ENCODE assay signal across 8 cellular contexts in genomic region chr21:36981049-36981391, GRCh38. TPM values are rescaled to one million over a fixed set of nuclear protein-coding genes. Genes with fewer than 3 reads are reported as not detected.
A peak's percentile ranks its signal among the peaks of the same experiment; 100 is the strongest.
DNase-seq lines count a peak whose midpoint lies in the region; ATAC-seq, FAIRE-seq and TF ChIP-seq lines count a peak whose summit lies in the region.

No MANE protein-coding gene starts in this region.

- intact Hi-C loops in CD8-positive, alpha-beta T cell (cut with DNase I, micrococcal nuclease) = no loop called here
- intact Hi-C loops in endothelial cell of umbilical vein (cut with micrococcal nuclease) = loop anchor here (10.0 kb wide), 1 partner anchor 394 kb away; no protein-coding TSS in a partner anchor
- intact Hi-C loops in pancreas (cut with DNase I) = no loop called here

- H3K27ac Mint-ChIP-seq in CD8-positive, alpha-beta T cell = peak overlapping the region; percentile 67

- H3K4me3 ChIP-seq in CD8-positive, alpha-beta T cell (ENCODE audit: low read depth, low read length) = peak overlapping the region; percentile 50
- H3K4me3 ChIP-seq in NT2/D1 (ENCODE audit: insufficient read length, low read depth) (peak overlapping the region; percentile 53), endothelial cell of umbilical vein (replicated peaks in 1 of 3; ENCODE audit: insufficient read depth in 1 of 3, low read depth in 1 of 3, low read length in 3 of 3) (no peak overlapping the region), pancreas (peak overlapping the region in 3 of 4 donors; percentile 20 to 57 (median 51))

- no TSS peak for BruUV-seq in endothelial cell of umbilical vein (replicated peaks; lab: Mats Ljungman, UMichigan)

- H3K9ac ChIP-seq in NT2/D1 (ENCODE audit: insufficient read length, low read depth) (peak overlapping the region; percentile 71), endothelial cell of umbilical vein (replicated peaks; ENCODE audit: extremely low read depth, insufficient read depth, low read length) (no peak overlapping the region)

- no peak for ATAC-seq in CD8-positive, alpha-beta T cell
- no peak for ATAC-seq in pancreas
- ATAC-seq in GM18519 (IDR thresholded peaks at IDR 0.05; ENCODE audit: low FRiP score, unreplicated experiment) = no peak
- no peak for ATAC-seq in HG03342 (IDR thresholded peaks at IDR 0.05; ENCODE audit: unreplicated experiment)

- peaks cover 2% of the 10 kb centered on the region for H3K27me3 Mint-ChIP-seq in CD8-positive, alpha-beta T cell (ENCODE audit: low read depth)

- CTCF ChIA-PET in CD8-positive, alpha-beta T cell (lab: Charles Lee) = interaction anchor here (0.6 kb wide), 1 partner anchor 28 kb away, joined by 3 read pairs; no protein-coding TSS in a partner anchor
- CTCF ChIA-PET in endothelial cell of umbilical vein (lab: Charles Lee) = interaction anchor here (1.0 kb wide), 1 partner anchor 8 kb away, joined by 3 read pairs; no protein-coding TSS in a partner anchor

- peak overlapping the region; percentile 65 for H3K4me2 ChIP-seq in endothelial cell of umbilical vein (ENCODE audit: insufficient read depth, low read length)

- FAIRE-seq in endothelial cell of umbilical vein (lab: Jason Lieb, UNC) (no peak), pancreas (lab: Jason Lieb, UNC) (no peak)

- H3K9me3 Mint-ChIP-seq in CD8-positive, alpha-beta T cell = no peaks in the 10 kb centered on the region

- H3K4me1 Mint-ChIP-seq in CD8-positive, alpha-beta T cell (ENCODE audit: low read depth) = peaks cover 28% of the 10 kb centered on the region

- no peaks in the 10 kb centered on the region for H4K20me1 ChIP-seq in endothelial cell of umbilical vein (replicated peaks; ENCODE audit: control insufficient read depth, extremely low read depth, insufficient read depth, low read length)

- no peak for TF ChIP-seq POLR2A in endothelial cell of umbilical vein (IDR thresholded peaks at IDR 0.05; ENCODE audit: low read depth, low read length)

- H3K36me3 ChIP-seq in CD8-positive, alpha-beta T cell (ENCODE audit: insufficient read depth, low read length) = no peaks in the 10 kb centered on the region
- H3K36me3 ChIP-seq in NT2/D1 (ENCODE audit: insufficient read depth, insufficient read length, low read length) (no peaks in the 10 kb centered on the region), endothelial cell of umbilical vein (ENCODE audit: control insufficient read depth in 2 of 2, extremely low read depth in 1 of 2, insufficient read depth in 2 of 2, low read length in 2 of 2) (no peaks in the 10 kb centered on the region), pancreas (no peaks in the 10 kb centered on the region)

- H3K9me3 ChIP-seq in CD8-positive, alpha-beta T cell (ENCODE audit: low read length) = no peaks in the 10 kb centered on the region
- 0 out of 2 replicates have a peak, but pooled peaks cover 2% of the 10 kb centered on the region for H3K9me3 ChIP-seq in NT2/D1 (ENCODE audit: insufficient read depth, low read length)
- no peaks in the 10 kb centered on the region for H3K9me3 ChIP-seq in endothelial cell of umbilical vein (replicated peaks; ENCODE audit: control insufficient read depth, insufficient read depth, low read length)
- no peaks in the 10 kb centered on the region for H3K9me3 ChIP-seq in pancreas

- H3K36me3 Mint-ChIP-seq in CD8-positive, alpha-beta T cell = no peaks in the 10 kb centered on the region

- H2AFZ ChIP-seq in endothelial cell of umbilical vein (ENCODE audit: low read depth, low read length) = peak overlapping the region; percentile 75

- dilution Hi-C loops in endothelial cell of umbilical vein (cut with MboI; ENCODE audit: extremely low pct_ligation_motif_present, low sequenced_read_pairs) = no loop called here

- TF ChIP-seq CTCF in CD8-positive, alpha-beta T cell (IDR thresholded peaks at IDR 0.05) = no peak
- TF ChIP-seq CTCF in endothelial cell of umbilical vein (IDR thresholded peaks at IDR 0.05; ENCODE audit: extremely low read depth in 1 of 2, insufficient read depth in 1 of 2, low read depth in 1 of 2, low read length in 2 of 2) = no peak
- TF ChIP-seq CTCF in pancreas (IDR thresholded peaks at IDR 0.05) = no peak

- no peak overlapping the region for H3K27ac ChIP-seq in CD8-positive, alpha-beta T cell (ENCODE audit: low read depth, low read length)
- H3K27ac ChIP-seq in endothelial cell of umbilical vein (ENCODE audit: insufficient read depth, low read depth, low read length) (no peak overlapping the region), pancreas (peak overlapping the region; percentile 33 to 72 (median 64))

- H3K4me1 ChIP-seq in CD8-positive, alpha-beta T cell (ENCODE audit: insufficient read depth, low read length) = peaks cover 14% of the 10 kb centered on the region
- H3K4me1 ChIP-seq in NT2/D1 (ENCODE audit: insufficient read depth, insufficient read length) (peaks cover 10% of the 10 kb centered on the region), endothelial cell of umbilical vein (ENCODE audit: control insufficient read depth, extremely low read depth, insufficient read depth, low read length) (peaks cover 14% of the 10 kb centered on the region), pancreas (peaks cover 0 to 12% (median 10%) of the 10 kb centered on the region in 3 donors)

- H3K79me2 ChIP-seq in endothelial cell of umbilical vein (ENCODE audit: control insufficient read depth, insufficient read depth, low read length) = no peaks in the 10 kb centered on the region

- 16 to 22% methylated on average over 2 of the region's 2 CpGs for WGBS in pancreas, 2 donors

- no peak for DNase-seq in CD8-positive, alpha-beta T cell
- DNase-seq in NT2/D1 (ENCODE audit: low read depth, low spot score) = no peak
- no peak for DNase-seq in endothelial cell of umbilical vein (ENCODE audit: low read depth, low spot score)
- no peak for DNase-seq in pancreas
- DNase-seq in AG20443 (ENCODE audit: low spot score) = no peak
- DNase-seq in cortex of kidney (lab: John Stamatoyannopoulos, UW) = no peak

- H3K9me1 ChIP-seq in endothelial cell of umbilical vein (replicated peaks; ENCODE audit: control insufficient read depth, extremely low read depth, insufficient read depth, low read length) = no peaks in the 10 kb centered on the region

- POLR2A ChIA-PET in CD8-positive, alpha-beta T cell (lab: Charles Lee) = interaction anchor here (0.6 kb wide), 2 partner anchors 8 to 12 kb away, joined by 3 read pairs; no protein-coding TSS in a partner anchor
- POLR2A ChIA-PET in endothelial cell of umbilical vein (lab: Charles Lee) = no interaction called here

- peak overlapping the region; percentile 87 for H3K4me3 Mint-ChIP-seq in CD8-positive, alpha-beta T cell

- no peaks in the 10 kb centered on the region for H3K27me3 ChIP-seq in CD8-positive, alpha-beta T cell (ENCODE audit: insufficient read depth, low read length)
- H3K27me3 ChIP-seq in NT2/D1 (ENCODE audit: insufficient read depth, insufficient read length) = peaks cover 25% of the 10 kb centered on the region
- no peaks in the 10 kb centered on the region for H3K27me3 ChIP-seq in endothelial cell of umbilical vein (ENCODE audit: control insufficient read depth in 2 of 2, insufficient read depth in 2 of 2, low read length in 2 of 2)
- no peaks in the 10 kb centered on the region for H3K27me3 ChIP-seq in pancreas

TF ChIP-seq in endothelial cell of umbilical vein, 7 proteins besides CTCF, POLR2A, EP300 and RAD21:
- no peak for TF ChIP-seq GATA2 (IDR thresholded peaks at IDR 0.05; ENCODE audit: insufficient read depth, insufficient read length, low read depth, low read length)
- TF ChIP-seq MAX (IDR thresholded peaks at IDR 0.05; ENCODE audit: insufficient read depth, insufficient read length) = no peak
- TF ChIP-seq JUN (IDR thresholded peaks at IDR 0.05; ENCODE audit: borderline replicate concordance, insufficient read depth, insufficient read length, low read depth) = no peak

RNA-seq across cellular contexts. Expression of gene HLCS, which starts 14.6 kb away (rescaled TPM):
- total RNA-seq in CD8-positive, alpha-beta T cell = 10 to 100 TPM in 1 of 2 experiments, 1 to 10 TPM in 1; 9.7 to 13.6 TPM
- total RNA-seq in endothelial cell of umbilical vein (13.9 and 17.2 TPM in 2 replicates), pancreas (10 to 100 TPM; 10.4 to 14.0 (median 13.1) TPM)
- polyA plus RNA-seq in endothelial cell of umbilical vein (4.4 and 6.7 TPM in 2 replicates), pancreas (1 to 10 TPM; 5.5 to 6.0 TPM)
- polyA plus RNA-seq in endothelial cell of umbilical vein (2011; cell fraction: cytosol; rRNA removed) = 5.6 and 5.7 TPM in 2 replicates
- 12.2 and 14.4 TPM in 2 replicates for polyA plus RNA-seq in endothelial cell of umbilical vein (2011; cell fraction: nucleus; rRNA removed)
- 8.3 and 9.0 TPM in 2 replicates for polyA plus RNA-seq in endothelial cell of umbilical vein (2012)
- polyA minus RNA-seq in endothelial cell of umbilical vein = 14.4 and 20.2 TPM in 2 replicates
- 21.3 TPM for polyA minus RNA-seq in endothelial cell of umbilical vein (2011; cell fraction: cytosol; rRNA and poly(A)+ RNA removed)
- polyA minus RNA-seq in endothelial cell of umbilical vein (2011; cell fraction: nucleus; rRNA and poly(A)+ RNA removed) = 16.3 and 22.6 TPM in 2 replicates

RNA-seq across cellular contexts. Expression of gene RIPPLY3, which starts 25.5 kb away (rescaled TPM):
- not detected for total RNA-seq in CD8-positive, alpha-beta T cell
- not detected in 2 replicates for total RNA-seq in endothelial cell of umbilical vein
- 0.03 TPM in 1 of 2 replicates, not detected in the other for polyA plus RNA-seq in endothelial cell of umbilical vein
- not detected in 2 replicates for polyA plus RNA-seq in endothelial cell of umbilical vein (2011; cell fraction: cytosol; rRNA removed)
- not detected in 2 replicates for polyA plus RNA-seq in endothelial cell of umbilical vein (2011; cell fraction: nucleus; rRNA removed)
- not detected in 2 replicates for polyA plus RNA-seq in endothelial cell of umbilical vein (2012)
- polyA minus RNA-seq in endothelial cell of umbilical vein = not detected in 2 replicates
- not detected for polyA minus RNA-seq in endothelial cell of umbilical vein (2011; cell fraction: cytosol; rRNA and poly(A)+ RNA removed)
- polyA minus RNA-seq in endothelial cell of umbilical vein (2011; cell fraction: nucleus; rRNA and poly(A)+ RNA removed) = not detected in 2 replicates
- under 1 TPM in 1 of 6 donors, not detected in 5; 0.09 TPM for total RNA-seq in pancreas
- polyA plus RNA-seq in pancreas = under 1 TPM; 0.11 to 0.26 TPM

Comparison
In these comparisons a context has a peak if more than half of its experiments do, and no peak if none do; other contexts are left out.
1. H3K27ac ChIP-seq: peak in pancreas (4 of 4); none in CD8-positive, alpha-beta T cell (single experiment) and endothelial cell of umbilical vein (single experiment).
2. H3K4me3 ChIP-seq: peak in CD8-positive, alpha-beta T cell (single experiment), NT2/D1 (single experiment) and pancreas (3 of 4); none in endothelial cell of umbilical vein (0 of 3).